Comparison of ENCODE assay signal across 10 cellular contexts in the genomic region with DNA sequence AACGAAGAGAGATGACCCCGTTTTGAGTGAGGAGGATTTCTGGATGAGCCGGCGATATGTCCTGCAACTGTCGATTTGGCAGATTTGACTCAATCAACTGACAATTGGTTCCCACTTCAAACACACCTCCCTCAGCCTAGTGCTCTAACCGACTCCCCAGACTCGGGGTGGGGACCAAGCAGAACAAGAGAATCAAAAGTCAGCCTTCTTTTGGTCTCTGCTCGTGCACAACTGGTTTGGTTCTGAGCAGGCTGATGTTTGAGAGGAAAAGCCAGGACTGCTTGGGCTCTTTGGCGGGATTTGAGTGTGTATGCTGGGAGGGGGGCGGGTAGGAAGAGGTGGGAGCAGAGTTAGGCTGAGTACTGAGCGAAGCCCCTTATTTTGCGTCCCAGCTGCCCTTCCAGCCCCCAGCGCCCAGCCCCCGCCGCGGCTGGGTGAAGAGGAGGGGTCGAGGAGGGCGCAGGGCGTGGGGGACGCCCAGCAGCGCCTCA.
A peak's percentile ranks its signal among the peaks of the same experiment; 100 is the strongest.
DNase-seq lines count a peak whose midpoint lies in the region; ATAC-seq and TF ChIP-seq lines count a peak whose summit lies in the region.
"Had no signal": no experiment of that assay in that cellular context is flagged by ENCODE, and none has a peak within 500 bp of the region (broad histone marks: within the 10 kb centered on the region; RNA-seq: fewer than 3 reads in every experiment).

No MANE protein-coding gene starts in this region.

- peaks cover 28% of the 10 kb centered on the region for H3K4me1 Mint-ChIP-seq in neural progenitor cell

- BruUV-seq in PC-3 (replicated peaks; lab: Mats Ljungman, UMichigan) = no TSS peak

- DNase-seq in NCI-H1417 (lab: John Stamatoyannopoulos, UW) (peak in 2 of 3 experiments; percentile 88 to 90), NCI-H1417 treated with DMSO at 0.1 percent for 48 hours (lab: John Stamatoyannopoulos, UW) (no peak), PC-3 (peak; percentile 8), fibroblast of lung (ENCODE audit: low read depth in 2 of 2) (peak; percentile 29 to 50), neural progenitor cell (ENCODE audit: low spot score) (no peak), posterior vena cava (ENCODE audit: low spot score) (no peak)
- DNase-seq: activated T-cell treated with anti-CD3 and anti-CD28 coated beads, Interleukin-2, amount 50 U/mL, for 4 hours had no signal

- H3K36me3 ChIP-seq in PC-3 (ENCODE audit: low read depth, low read length) (no peaks in the 10 kb centered on the region), fibroblast of lung (ENCODE audit: control insufficient read depth, insufficient read depth, low read length) (no peaks in the 10 kb centered on the region), neural progenitor cell (no peaks in the 10 kb centered on the region)

- H3K9ac ChIP-seq in PC-3 (ENCODE audit: low read length) (no peak overlapping the region), fibroblast of lung (ENCODE audit: insufficient read depth, low read length) (peak overlapping the region; percentile 58), neural progenitor cell (no peak overlapping the region)

- H3K27me3 ChIP-seq in PC-3 (ENCODE audit: low read length) (peaks cover 10% of the 10 kb centered on the region; the same call in 1 of the 2 replicates), fibroblast of lung (ENCODE audit: control insufficient read depth, insufficient read depth, low read length) (no peaks in the 10 kb centered on the region), neural progenitor cell (peaks cover 15% of the 10 kb centered on the region)

- intact Hi-C loops in PC-3 (cut with micrococcal nuclease) = loop anchor here (1.0 to 2.0 kb wide), 4 partner anchors 38 to 218 kb away; no protein-coding TSS in a partner anchor
- intact Hi-C loops in posterior vena cava (cut with DNase I) = no loop called here

- H3K27me3 Mint-ChIP-seq in neural progenitor cell (ENCODE audit: insufficient read depth, low read depth) = no peaks in the 10 kb centered on the region

- H3K79me2 ChIP-seq in PC-3 (ENCODE audit: low read length) (no peaks in the 10 kb centered on the region), fibroblast of lung (ENCODE audit: control insufficient read depth, insufficient read depth, low read length) (no peaks in the 10 kb centered on the region), neural progenitor cell (ENCODE audit: low read depth) (peaks cover 18% of the 10 kb centered on the region)

- H3K4me3 ChIP-seq in PC-3 (ENCODE audit: low read length) (peak overlapping the region; percentile 66), fibroblast of lung (replicated peaks in 1 of 4; ENCODE audit: control extremely low read depth in 1 of 4, insufficient read depth in 1 of 4, low read depth in 3 of 4, low read length in 4 of 4) (peak overlapping the region; percentile 59 to 92 (median 68)), neural progenitor cell (peak overlapping the region; percentile 86)

- peak overlapping the region; percentile 84 for H3K27ac Mint-ChIP-seq in neural progenitor cell

- H3K4me1 ChIP-seq in PC-3 (ENCODE audit: insufficient read depth, low read length) = peaks cover 11% of the 10 kb centered on the region; the same call in 1 of the 2 replicates
- no peaks in the 10 kb centered on the region for H3K4me1 ChIP-seq in fibroblast of lung (ENCODE audit: control insufficient read depth, extremely low read depth, insufficient read depth, low read length)
- H3K4me1 ChIP-seq in neural progenitor cell = peaks cover 10% of the 10 kb centered on the region

- 0 out of 2 replicates have a peak, but pooled peaks cover 3% of the 10 kb centered on the region for H4K20me1 ChIP-seq in PC-3 (ENCODE audit: low read length)
- H4K20me1 ChIP-seq in fibroblast of lung (ENCODE audit: control insufficient read depth, extremely low read depth, insufficient read depth, low read length) = no peaks in the 10 kb centered on the region
- H4K20me1 ChIP-seq in neural progenitor cell (ENCODE audit: low read depth) = no peaks in the 10 kb centered on the region

- H3F3A ChIP-seq in PC-3 (ENCODE audit: low read length, unreplicated experiment) (no peaks in the 10 kb centered on the region), neural progenitor cell (ENCODE audit: low read depth) (peaks cover 39% of the 10 kb centered on the region)

- H3K9me2 ChIP-seq in PC-3 (replicated peaks; ENCODE audit: low read length) = no peaks in the 10 kb centered on the region

- H3K9me3 ChIP-seq in PC-3 (ENCODE audit: low read length) (no peaks in the 10 kb centered on the region), fibroblast of lung (ENCODE audit: control insufficient read depth, insufficient read depth, low read depth, low read length) (no peaks in the 10 kb centered on the region), neural progenitor cell (ENCODE audit: low read depth) (no peaks in the 10 kb centered on the region)

- H3K27ac ChIP-seq in PC-3 (ENCODE audit: low read length) (no peak overlapping the region), fibroblast of lung (ENCODE audit: insufficient read depth, low read length) (peak overlapping the region; percentile 47), neural progenitor cell (peak overlapping the region; percentile 91)
- H3K27ac ChIP-seq: C4-2B had no signal

- TF ChIP-seq CTCF in PC-3 (conservative IDR thresholded peaks at IDR 0.05; ENCODE audit: low read depth, low read length) (no peak), fibroblast of lung (conservative IDR thresholded peaks at IDR 0.05 in 1 of 2, IDR thresholded peaks at IDR 0.05 in 1 of 2; ENCODE audit: low read depth in 1 of 2, low read length in 2 of 2) (no peak), neural progenitor cell (IDR thresholded peaks at IDR 0.05) (no peak)

- POLR2A ChIA-PET in PC-3 (lab: Charles Lee; ENCODE audit: unreplicated experiment) = no interaction called here

- peak overlapping the region; percentile 94 for H2AFZ ChIP-seq in PC-3 (ENCODE audit: low read length)
- H2AFZ ChIP-seq in fibroblast of lung (ENCODE audit: low read length) = peak overlapping the region; percentile 91
- H2AFZ ChIP-seq in neural progenitor cell (replicated peaks) = peak overlapping the region; percentile 97

- CTCF ChIA-PET in PC-3 (lab: Charles Lee) = interaction anchor here (0.6 kb wide), 2 partner anchors 194 to 375 kb away, joined by 3 to 4 read pairs; no protein-coding TSS in a partner anchor

- H3K4me2 ChIP-seq in PC-3 (ENCODE audit: low read length) (peak overlapping the region; percentile 88), fibroblast of lung (ENCODE audit: extremely low read depth, insufficient read depth, low read length) (peak overlapping the region; percentile 100), neural progenitor cell (peak overlapping the region; percentile 94)

- H3K9me3 Mint-ChIP-seq in neural progenitor cell = peaks cover 13% of the 10 kb centered on the region
- H3K9me3 Mint-ChIP-seq: activated T-cell treated with anti-CD3 and anti-CD28 coated beads, Interleukin-2, amount 50 U/mL, for 4 hours had no signal

- H3K36me3 Mint-ChIP-seq in neural progenitor cell = peaks cover 16% of the 10 kb centered on the region

- ATAC-seq in HG02588 (IDR thresholded peaks at IDR 0.05; ENCODE audit: unreplicated experiment) (peak; percentile 4), PC-3 (peak; percentile 21), GM18520 (IDR thresholded peaks at IDR 0.05; ENCODE audit: unreplicated experiment) (no peak)

- H3K4me3 Mint-ChIP-seq in neural progenitor cell = peak overlapping the region; percentile 99
- H3K4me3 Mint-ChIP-seq: activated T-cell treated with anti-CD3 and anti-CD28 coated beads, Interleukin-2, amount 50 U/mL, for 4 hours had no signal

Comparison
In these comparisons a context has a peak if more than half of its experiments do, and no peak if none do; other contexts are left out.
1. DNase-seq: peak in NCI-H1417 (2 of 3), PC-3 (single experiment) and fibroblast of lung (2 of 2); none in NCI-H1417 treated with DMSO at 0.1 percent for 48 hours (single experiment), neural progenitor cell (single experiment) and posterior vena cava (single experiment).
2. Peak in every context shown above with its lines, with median percentiles within 50 percentile points of each other: H2AFZ ChIP-seq, H3K4me2 ChIP-seq and H3K4me3 ChIP-seq.